ENCODE assay signal across 8 cellular contexts in the genomic region with DNA sequence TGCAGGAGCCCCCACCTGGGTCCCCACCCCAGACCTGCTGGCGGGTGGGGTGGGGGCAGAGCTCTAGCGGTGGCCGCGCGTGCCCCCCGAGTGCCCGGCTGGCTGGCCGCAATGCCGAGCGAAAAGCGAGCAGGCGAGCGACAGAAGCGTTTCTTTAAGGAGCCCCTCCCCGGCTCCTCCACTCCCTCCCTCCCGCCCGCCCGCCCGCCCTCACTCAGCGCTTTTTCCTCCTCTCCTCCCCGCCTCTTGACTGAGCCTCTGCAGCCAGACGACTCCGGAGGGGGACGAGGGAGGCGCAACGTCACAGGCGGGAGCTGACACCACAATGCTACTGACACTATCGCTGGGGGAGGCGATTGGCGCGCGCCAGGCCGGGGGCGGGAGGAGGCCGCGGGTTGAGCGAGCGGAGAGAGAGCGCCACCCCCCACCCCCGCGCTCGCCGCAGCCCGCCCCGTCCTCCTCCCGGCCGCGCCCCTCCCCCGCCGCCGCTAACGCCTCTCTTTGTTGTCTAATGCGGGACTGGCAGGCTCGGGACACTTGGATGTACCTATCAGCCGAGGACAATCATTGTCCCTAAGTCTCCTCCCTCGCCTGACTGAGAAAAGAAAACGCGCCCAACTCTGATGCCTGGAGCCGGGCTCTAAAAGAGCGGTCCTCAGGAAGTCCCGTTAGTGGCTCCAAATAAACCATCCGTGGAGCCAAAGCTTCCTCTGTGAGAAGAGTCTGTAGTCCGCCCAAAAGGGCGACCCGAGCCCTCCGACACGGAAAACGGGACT. TPM values are rescaled to one million over a fixed set of nuclear protein-coding genes. Genes with fewer than 3 reads are reported as not detected.
A peak's percentile ranks its signal among the peaks of the same experiment; 100 is the strongest.
DNase-seq lines count a peak whose midpoint lies in the region; ATAC-seq and TF ChIP-seq lines count a peak whose summit lies in the region.

TSS of gene MEX3B (minus strand) at position 127 of the 776 bp plus-strand sequence. CDS start 313 bp downstream, outside the sequence.

- H3K27me3 Mint-ChIP-seq in nephron progenitor cell (ENCODE audit: low read depth, poor library complexity) = peaks cover 6% of the 10 kb centered on the region

- DNase-seq in Daoy (ENCODE audit: low read depth) (peak; percentile 99), HCEC 1CT (peak; percentile 97), MG63 (peak; percentile 98), SHP77 treated with DMSO at 0.1 percent for 48 hours (lab: John Stamatoyannopoulos, UW) (peak; percentile 94), activated gamma-delta T cell (lab: John Stamatoyannopoulos, UW) (peak; percentile 42), fibroblast of the conjunctiva (ENCODE audit: low read depth) (peak; percentile 95), nephron progenitor cell (peak; percentile 92)
- peak; percentile 92 for DNase-seq in stimulated activated naive CD8-positive, alpha-beta T cell treated with anti-CD3 and anti-CD28 coated beads, Interleukin-15, Interleukin-2, amounts not matched to agents 100 U/mL and 50 U/mL, for 24 hours

- peaks cover 52% of the 10 kb centered on the region for H3K4me1 Mint-ChIP-seq in nephron progenitor cell

- peaks cover 15% of the 10 kb centered on the region for H3K36me3 Mint-ChIP-seq in nephron progenitor cell (ENCODE audit: low read depth)

- H3K9me3 ChIP-seq in MG63 = no peaks in the 10 kb centered on the region

- no peak for TF ChIP-seq CTCF in nephron progenitor cell (IDR thresholded peaks at IDR 0.05)

- H3K4me3 ChIP-seq in MG63 = peak within 1 kb of the TSS; percentile 67

- peak within 1 kb of the TSS; percentile 92 for H3K4me3 Mint-ChIP-seq in nephron progenitor cell

- H3K27me3 ChIP-seq in MG63 = peaks cover 16% of the 10 kb centered on the region

- H3K27ac Mint-ChIP-seq in nephron progenitor cell = peak within 1 kb of the TSS; percentile 98

- ATAC-seq in stimulated activated naive CD8-positive, alpha-beta T cell treated with anti-CD3 and anti-CD28 coated beads, Interleukin-15, Interleukin-2, amounts not matched to agents 100 U/mL and 50 U/mL, for 24 hours = peak; percentile 85

- H3K36me3 ChIP-seq in MG63 = no peaks in the 10 kb centered on the region

- no peaks in the 10 kb centered on the region for H3K9me3 Mint-ChIP-seq in nephron progenitor cell

RNA-seq across cellular contexts. Expression of gene MEX3B, which starts in this region (rescaled TPM):
- 6.1 and 7.7 TPM in 2 replicates for total RNA-seq in Daoy (2014; rRNA removed; shearing (Covaris generic))
- total RNA-seq in MG63 (2014; rRNA removed; shearing (Covaris generic); ENCODE audit: low replicate concordance) = 4.0 and 6.2 TPM in 2 replicates

Comparison
In these comparisons a context has a peak if more than half of its experiments do, and no peak if none do; other contexts are left out.
1. Peak in every context shown above with its lines: DNase-seq, ATAC-seq and H3K4me3 ChIP-seq.
2. DNase-seq: peak in every context shown above with its lines; median percentile 99 in Daoy; 98 in MG63; 97 in HCEC 1CT; 95 in fibroblast of the conjunctiva; 94 in SHP77 treated with DMSO at 0.1 percent for 48 hours; 92 in nephron progenitor cell; 92 in stimulated activated naive CD8-positive, alpha-beta T cell treated with anti-CD3 and anti-CD28 coated beads, Interleukin-15, Interleukin-2, amounts not matched to agents 100 U/mL and 50 U/mL, for 24 hours; 42 in activated gamma-delta T cell.